Comparison of ENCODE assay signal across 1 cellular context in the genomic region with DNA sequence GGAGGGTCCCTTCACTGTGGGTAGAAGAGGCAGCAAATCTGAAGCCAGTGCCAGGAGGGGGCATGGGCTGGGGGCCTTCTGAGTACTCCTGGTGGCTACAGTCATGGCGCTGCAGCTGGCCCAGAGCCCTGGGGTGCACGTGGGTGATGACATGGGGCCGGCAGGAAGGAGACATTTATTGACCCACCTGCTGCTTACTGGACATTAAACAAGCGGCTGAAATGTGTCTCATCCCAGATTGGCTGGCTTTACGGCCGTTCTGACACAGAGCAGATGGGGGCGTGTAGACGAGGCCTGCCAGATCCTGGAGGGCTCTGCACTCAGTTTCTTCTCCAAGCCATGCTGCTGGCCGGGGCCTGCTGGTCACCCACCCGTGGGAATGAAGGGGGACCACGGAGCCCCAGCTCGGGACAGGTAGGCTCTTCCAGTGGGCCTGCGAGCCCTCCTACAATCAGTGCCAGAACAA.
TF ChIP-seq lines count a peak whose summit lies in the region.

No MANE protein-coding gene starts in this region.

TF ChIP-seq in H1, 55 proteins besides CTCF, POLR2A, EP300 and RAD21:
- TF ChIP-seq GABPA (IDR thresholded peaks at IDR 0.05; ENCODE audit: borderline replicate concordance, insufficient read depth, low read length) (no peak), SP1 (IDR thresholded peaks at IDR 0.05; ENCODE audit: low read depth, low read length) (no peak), CTBP2 (IDR thresholded peaks at IDR 0.05; ENCODE audit: borderline replicate concordance, insufficient read depth, insufficient read length, low read length) (no peak), BCL11A (IDR thresholded peaks at IDR 0.05; ENCODE audit: low read depth in 2 of 2, low read length in 2 of 2) (no peak), HDAC2 (IDR thresholded peaks at IDR 0.05; ENCODE audit: borderline replicate concordance in 1 of 2, low read depth in 2 of 2, low read length in 2 of 2) (no peak), ZNF274 (IDR thresholded peaks at IDR 0.05; ENCODE audit: borderline replicate concordance, extremely low read depth, low read length) (no peak), CHD2 (IDR thresholded peaks at IDR 0.05; ENCODE audit: low read length) (no peak), KDM1A (IDR thresholded peaks at IDR 0.05; ENCODE audit: borderline replicate concordance, low read length) (no peak), RFX5 (IDR thresholded peaks at IDR 0.05; ENCODE audit: borderline replicate concordance, low read depth, low read length) (no peak)
- TF ChIP-seq, protein P1, sequence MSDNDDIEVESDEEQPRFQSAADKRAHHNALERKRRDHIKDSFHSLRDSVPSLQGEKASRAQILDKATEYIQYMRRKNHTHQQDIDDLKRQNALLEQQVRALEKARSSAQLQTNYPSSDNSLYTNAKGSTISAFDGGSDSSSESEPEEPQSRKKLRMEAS (IDR thresholded peaks at IDR 0.05) = no peak
- TF ChIP-seq, protein P2, sequence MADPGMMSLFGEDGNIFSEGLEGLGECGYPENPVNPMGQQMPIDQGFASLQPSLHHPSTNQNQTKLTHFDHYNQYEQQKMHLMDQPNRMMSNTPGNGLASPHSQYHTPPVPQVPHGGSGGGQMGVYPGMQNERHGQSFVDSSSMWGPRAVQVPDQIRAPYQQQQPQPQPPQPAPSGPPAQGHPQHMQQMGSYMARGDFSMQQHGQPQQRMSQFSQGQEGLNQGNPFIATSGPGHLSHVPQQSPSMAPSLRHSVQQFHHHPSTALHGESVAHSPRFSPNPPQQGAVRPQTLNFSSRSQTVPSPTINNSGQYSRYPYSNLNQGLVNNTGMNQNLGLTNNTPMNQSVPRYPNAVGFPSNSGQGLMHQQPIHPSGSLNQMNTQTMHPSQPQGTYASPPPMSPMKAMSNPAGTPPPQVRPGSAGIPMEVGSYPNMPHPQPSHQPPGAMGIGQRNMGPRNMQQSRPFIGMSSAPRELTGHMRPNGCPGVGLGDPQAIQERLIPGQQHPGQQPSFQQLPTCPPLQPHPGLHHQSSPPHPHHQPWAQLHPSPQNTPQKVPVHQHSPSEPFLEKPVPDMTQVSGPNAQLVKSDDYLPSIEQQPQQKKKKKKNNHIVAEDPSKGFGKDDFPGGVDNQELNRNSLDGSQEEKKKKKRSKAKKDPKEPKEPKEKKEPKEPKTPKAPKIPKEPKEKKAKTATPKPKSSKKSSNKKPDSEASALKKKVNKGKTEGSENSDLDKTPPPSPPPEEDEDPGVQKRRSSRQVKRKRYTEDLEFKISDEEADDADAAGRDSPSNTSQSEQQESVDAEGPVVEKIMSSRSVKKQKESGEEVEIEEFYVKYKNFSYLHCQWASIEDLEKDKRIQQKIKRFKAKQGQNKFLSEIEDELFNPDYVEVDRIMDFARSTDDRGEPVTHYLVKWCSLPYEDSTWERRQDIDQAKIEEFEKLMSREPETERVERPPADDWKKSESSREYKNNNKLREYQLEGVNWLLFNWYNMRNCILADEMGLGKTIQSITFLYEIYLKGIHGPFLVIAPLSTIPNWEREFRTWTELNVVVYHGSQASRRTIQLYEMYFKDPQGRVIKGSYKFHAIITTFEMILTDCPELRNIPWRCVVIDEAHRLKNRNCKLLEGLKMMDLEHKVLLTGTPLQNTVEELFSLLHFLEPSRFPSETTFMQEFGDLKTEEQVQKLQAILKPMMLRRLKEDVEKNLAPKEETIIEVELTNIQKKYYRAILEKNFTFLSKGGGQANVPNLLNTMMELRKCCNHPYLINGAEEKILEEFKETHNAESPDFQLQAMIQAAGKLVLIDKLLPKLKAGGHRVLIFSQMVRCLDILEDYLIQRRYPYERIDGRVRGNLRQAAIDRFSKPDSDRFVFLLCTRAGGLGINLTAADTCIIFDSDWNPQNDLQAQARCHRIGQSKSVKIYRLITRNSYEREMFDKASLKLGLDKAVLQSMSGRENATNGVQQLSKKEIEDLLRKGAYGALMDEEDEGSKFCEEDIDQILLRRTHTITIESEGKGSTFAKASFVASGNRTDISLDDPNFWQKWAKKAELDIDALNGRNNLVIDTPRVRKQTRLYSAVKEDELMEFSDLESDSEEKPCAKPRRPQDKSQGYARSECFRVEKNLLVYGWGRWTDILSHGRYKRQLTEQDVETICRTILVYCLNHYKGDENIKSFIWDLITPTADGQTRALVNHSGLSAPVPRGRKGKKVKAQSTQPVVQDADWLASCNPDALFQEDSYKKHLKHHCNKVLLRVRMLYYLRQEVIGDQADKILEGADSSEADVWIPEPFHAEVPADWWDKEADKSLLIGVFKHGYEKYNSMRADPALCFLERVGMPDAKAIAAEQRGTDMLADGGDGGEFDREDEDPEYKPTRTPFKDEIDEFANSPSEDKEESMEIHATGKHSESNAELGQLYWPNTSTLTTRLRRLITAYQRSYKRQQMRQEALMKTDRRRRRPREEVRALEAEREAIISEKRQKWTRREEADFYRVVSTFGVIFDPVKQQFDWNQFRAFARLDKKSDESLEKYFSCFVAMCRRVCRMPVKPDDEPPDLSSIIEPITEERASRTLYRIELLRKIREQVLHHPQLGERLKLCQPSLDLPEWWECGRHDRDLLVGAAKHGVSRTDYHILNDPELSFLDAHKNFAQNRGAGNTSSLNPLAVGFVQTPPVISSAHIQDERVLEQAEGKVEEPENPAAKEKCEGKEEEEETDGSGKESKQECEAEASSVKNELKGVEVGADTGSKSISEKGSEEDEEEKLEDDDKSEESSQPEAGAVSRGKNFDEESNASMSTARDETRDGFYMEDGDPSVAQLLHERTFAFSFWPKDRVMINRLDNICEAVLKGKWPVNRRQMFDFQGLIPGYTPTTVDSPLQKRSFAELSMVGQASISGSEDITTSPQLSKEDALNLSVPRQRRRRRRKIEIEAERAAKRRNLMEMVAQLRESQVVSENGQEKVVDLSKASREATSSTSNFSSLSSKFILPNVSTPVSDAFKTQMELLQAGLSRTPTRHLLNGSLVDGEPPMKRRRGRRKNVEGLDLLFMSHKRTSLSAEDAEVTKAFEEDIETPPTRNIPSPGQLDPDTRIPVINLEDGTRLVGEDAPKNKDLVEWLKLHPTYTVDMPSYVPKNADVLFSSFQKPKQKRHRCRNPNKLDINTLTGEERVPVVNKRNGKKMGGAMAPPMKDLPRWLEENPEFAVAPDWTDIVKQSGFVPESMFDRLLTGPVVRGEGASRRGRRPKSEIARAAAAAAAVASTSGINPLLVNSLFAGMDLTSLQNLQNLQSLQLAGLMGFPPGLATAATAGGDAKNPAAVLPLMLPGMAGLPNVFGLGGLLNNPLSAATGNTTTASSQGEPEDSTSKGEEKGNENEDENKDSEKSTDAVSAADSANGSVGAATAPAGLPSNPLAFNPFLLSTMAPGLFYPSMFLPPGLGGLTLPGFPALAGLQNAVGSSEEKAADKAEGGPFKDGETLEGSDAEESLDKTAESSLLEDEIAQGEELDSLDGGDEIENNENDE (IDR thresholded peaks at IDR 0.05; ENCODE audit: insufficient replicate concordance, low read length) = no peak
